Comparison of ENCODE assay signal across 8 cellular contexts in the genomic region with DNA sequence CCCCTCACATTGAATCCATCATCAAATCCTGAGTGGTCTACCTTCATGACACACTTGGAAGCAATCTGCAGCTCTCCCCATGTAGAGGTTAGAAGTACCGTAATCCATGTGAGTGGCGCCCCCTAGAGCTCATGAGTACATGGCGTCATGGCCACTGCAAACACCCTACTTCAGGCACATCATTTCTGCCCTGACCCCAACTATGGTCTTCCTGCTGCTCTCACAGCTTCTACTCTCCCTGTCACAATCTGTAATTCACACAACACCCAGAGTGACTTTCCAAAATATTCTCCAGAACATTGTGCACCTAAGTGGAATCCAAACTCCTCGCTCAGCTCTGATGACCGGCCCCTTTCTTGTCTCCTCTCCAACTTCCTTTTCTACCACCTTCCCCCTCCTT.
DNase-seq lines count a peak whose midpoint lies in the region; ATAC-seq, FAIRE-seq and TF ChIP-seq lines count a peak whose summit lies in the region.

No MANE protein-coding gene starts in this region.

- peaks cover 13% of the 10 kb centered on the region for H3K36me3 Mint-ChIP-seq in activated naive CD8-positive, alpha-beta T cell

- no peak overlapping the region for H3K4me3 ChIP-seq in right atrium auricular region
- no peak overlapping the region for H3K4me3 ChIP-seq in small intestine (ENCODE audit: low read depth in 1 of 2, low read length in 2 of 2)

- H3K27me3 Mint-ChIP-seq in activated naive CD8-positive, alpha-beta T cell: no peaks in the 10 kb centered on the region

- FAIRE-seq in HTR-8/SVneo (lab: Jason Lieb, UNC) (peak; percentile 86), small intestine (lab: Jason Lieb, UNC) (no peak)

- H3K9me3 Mint-ChIP-seq in activated naive CD8-positive, alpha-beta T cell (ENCODE audit: low read depth): no peaks in the 10 kb centered on the region

- peaks cover 0 to 10% of the 10 kb centered on the region in 2 donors for H3K4me1 ChIP-seq in right atrium auricular region
- H3K4me1 ChIP-seq in small intestine (ENCODE audit: control insufficient read depth in 2 of 2, insufficient read depth in 1 of 2, low read depth in 1 of 2, low read length in 1 of 2): no peaks in the 10 kb centered on the region

- H3K9me3 ChIP-seq in right atrium auricular region: no peaks in the 10 kb centered on the region
- no peaks in the 10 kb centered on the region for H3K9me3 ChIP-seq in small intestine (ENCODE audit: control insufficient read depth, low read depth)

- H3K27ac Mint-ChIP-seq in activated naive CD8-positive, alpha-beta T cell: peak overlapping the region; percentile 94

- TF ChIP-seq CTCF in right atrium auricular region (IDR thresholded peaks at IDR 0.05): peak; percentile 21 to 65

- H3K4me1 Mint-ChIP-seq in activated naive CD8-positive, alpha-beta T cell (ENCODE audit: low read depth): peaks cover 73% of the 10 kb centered on the region

- ATAC-seq in GM19397 (IDR thresholded peaks at IDR 0.05; ENCODE audit: unreplicated experiment): peak; percentile 74

- H3K27ac ChIP-seq in right atrium auricular region (no peak overlapping the region), small intestine (ENCODE audit: low read depth in 1 of 2, low read length in 1 of 2) (no peak overlapping the region)

- H3K4me3 Mint-ChIP-seq in activated naive CD8-positive, alpha-beta T cell: no peak overlapping the region

- H3K27me3 ChIP-seq in right atrium auricular region (no peaks in the 10 kb centered on the region), small intestine (ENCODE audit: control insufficient read depth in 2 of 2, insufficient read depth in 2 of 2, low read length in 2 of 2) (no peaks in the 10 kb centered on the region)

- H3K36me3 ChIP-seq in right atrium auricular region (no peaks in the 10 kb centered on the region), small intestine (ENCODE audit: control insufficient read depth in 2 of 2, insufficient read depth in 2 of 2, low read length in 2 of 2) (no peaks in the 10 kb centered on the region)

- DNase-seq in COLO829 (ENCODE audit: low spot score): peak; percentile 57
- peak; percentile 40 for DNase-seq in HTR-8/SVneo (ENCODE audit: insufficient read length, low spot score)
- peak; percentile 51 for DNase-seq in SKM-1 (lab: John Stamatoyannopoulos, UW; ENCODE audit: unreplicated experiment)
- peak; percentile 69 for DNase-seq in right atrium auricular region (ENCODE audit: low spot score)
- peak; percentile 75 for DNase-seq in small intestine
- no peak for DNase-seq in cerebellum (ENCODE audit: low spot score)

- 38 to 49% (median 43%) methylated on average over 5 of the region's 5 CpGs for WGBS in small intestine, 3 donors
